ENCODE assay signal across 2 cellular contexts in the genomic region with DNA sequence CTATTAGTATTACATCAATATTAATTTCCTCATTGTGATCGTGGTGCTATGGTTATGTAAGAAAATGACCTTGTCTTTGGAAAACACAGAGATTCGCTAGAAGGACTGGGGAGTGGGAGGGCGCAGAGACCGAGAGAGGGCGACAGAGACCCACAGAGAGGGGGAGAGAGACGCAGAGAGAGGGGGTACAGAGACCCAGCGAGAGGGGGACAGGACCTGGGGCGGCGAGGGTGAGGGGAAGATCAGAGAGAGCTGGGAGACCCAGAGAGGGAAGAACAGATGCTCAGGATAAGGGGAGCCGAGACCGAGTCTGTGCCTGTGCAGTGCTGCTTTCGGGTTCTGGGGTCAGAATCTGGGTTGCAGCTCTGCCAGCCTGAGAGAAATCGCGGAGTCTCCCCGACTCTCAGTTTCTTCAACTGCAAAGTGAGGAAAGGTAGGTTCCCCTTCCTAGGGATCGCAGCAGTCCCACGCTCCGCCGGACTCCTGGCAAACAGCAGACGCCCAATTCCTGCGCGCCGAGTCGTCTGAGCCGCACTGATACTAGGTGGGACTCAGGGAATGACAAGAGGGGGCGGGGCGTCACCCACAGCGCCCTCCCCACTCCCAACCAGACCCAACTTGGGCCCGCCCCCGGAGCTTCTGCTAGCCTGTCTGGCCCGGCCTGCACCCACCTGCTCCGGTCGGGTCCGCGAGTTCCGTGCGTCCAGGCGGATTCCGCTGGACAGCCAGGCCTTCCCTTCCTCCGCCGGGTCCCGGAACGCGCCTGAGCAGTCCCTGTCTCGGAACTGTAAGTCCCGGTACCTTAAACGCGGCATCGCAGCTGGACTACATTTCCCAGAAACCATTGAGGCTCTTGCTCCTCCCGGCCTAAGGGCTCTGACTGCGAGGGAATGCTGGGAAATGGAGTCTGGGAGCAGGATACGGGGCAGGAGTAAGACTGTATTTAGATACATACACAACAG.
TF ChIP-seq lines count a peak whose summit lies in the region.

No MANE protein-coding gene starts in this region.

TF ChIP-seq in HEK293, 187 proteins besides CTCF, POLR2A, EP300 and RAD21 (continued from another document and continues in another):
- TF ChIP-seq, protein P1, sequence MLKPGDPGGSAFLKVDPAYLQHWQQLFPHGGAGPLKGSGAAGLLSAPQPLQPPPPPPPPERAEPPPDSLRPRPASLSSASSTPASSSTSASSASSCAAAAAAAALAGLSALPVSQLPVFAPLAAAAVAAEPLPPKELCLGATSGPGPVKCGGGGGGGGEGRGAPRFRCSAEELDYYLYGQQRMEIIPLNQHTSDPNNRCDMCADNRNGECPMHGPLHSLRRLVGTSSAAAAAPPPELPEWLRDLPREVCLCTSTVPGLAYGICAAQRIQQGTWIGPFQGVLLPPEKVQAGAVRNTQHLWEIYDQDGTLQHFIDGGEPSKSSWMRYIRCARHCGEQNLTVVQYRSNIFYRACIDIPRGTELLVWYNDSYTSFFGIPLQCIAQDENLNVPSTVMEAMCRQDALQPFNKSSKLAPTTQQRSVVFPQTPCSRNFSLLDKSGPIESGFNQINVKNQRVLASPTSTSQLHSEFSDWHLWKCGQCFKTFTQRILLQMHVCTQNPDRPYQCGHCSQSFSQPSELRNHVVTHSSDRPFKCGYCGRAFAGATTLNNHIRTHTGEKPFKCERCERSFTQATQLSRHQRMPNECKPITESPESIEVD (tag by site-specific recombination; IDR thresholded peaks at IDR 0.05), result no peak
- no peak for TF ChIP-seq ZNF707 (tag by site-specific recombination; IDR thresholded peaks at IDR 0.05)
- TF ChIP-seq ZFHX2 (tag by site-specific recombination; conservative IDR thresholded peaks at IDR 0.05), result peak; percentile 58; the same call in 1 of the 2 replicates
- TF ChIP-seq ZBTB20 (tag by site-specific recombination; IDR thresholded peaks at IDR 0.05), result peak; percentile 72
- TF ChIP-seq BCL11A (tag by site-specific recombination; IDR thresholded peaks at IDR 0.05; ENCODE audit: low read depth), result no peak
- TF ChIP-seq ZNF169 (tag by site-specific recombination; IDR thresholded peaks at IDR 0.05), result no peak
- TF ChIP-seq ZBTB48 (tag by site-specific recombination; IDR thresholded peaks at IDR 0.05), result peak; percentile 64; the same call in 1 of the 2 replicates
- TF ChIP-seq ZNF292 (tag by site-specific recombination; IDR thresholded peaks at IDR 0.05; ENCODE audit: borderline replicate concordance, low read depth), result no peak
- TF ChIP-seq ZSCAN16 (tag by site-specific recombination; IDR thresholded peaks at IDR 0.05), result no peak
- TF ChIP-seq, protein P2, sequence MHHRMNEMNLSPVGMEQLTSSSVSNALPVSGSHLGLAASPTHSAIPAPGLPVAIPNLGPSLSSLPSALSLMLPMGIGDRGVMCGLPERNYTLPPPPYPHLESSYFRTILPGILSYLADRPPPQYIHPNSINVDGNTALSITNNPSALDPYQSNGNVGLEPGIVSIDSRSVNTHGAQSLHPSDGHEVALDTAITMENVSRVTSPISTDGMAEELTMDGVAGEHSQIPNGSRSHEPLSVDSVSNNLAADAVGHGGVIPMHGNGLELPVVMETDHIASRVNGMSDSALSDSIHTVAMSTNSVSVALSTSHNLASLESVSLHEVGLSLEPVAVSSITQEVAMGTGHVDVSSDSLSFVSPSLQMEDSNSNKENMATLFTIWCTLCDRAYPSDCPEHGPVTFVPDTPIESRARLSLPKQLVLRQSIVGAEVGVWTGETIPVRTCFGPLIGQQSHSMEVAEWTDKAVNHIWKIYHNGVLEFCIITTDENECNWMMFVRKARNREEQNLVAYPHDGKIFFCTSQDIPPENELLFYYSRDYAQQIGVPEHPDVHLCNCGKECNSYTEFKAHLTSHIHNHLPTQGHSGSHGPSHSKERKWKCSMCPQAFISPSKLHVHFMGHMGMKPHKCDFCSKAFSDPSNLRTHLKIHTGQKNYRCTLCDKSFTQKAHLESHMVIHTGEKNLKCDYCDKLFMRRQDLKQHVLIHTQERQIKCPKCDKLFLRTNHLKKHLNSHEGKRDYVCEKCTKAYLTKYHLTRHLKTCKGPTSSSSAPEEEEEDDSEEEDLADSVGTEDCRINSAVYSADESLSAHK (tag by site-specific recombination; IDR thresholded peaks at IDR 0.05), result no peak
- TF ChIP-seq, protein P3, sequence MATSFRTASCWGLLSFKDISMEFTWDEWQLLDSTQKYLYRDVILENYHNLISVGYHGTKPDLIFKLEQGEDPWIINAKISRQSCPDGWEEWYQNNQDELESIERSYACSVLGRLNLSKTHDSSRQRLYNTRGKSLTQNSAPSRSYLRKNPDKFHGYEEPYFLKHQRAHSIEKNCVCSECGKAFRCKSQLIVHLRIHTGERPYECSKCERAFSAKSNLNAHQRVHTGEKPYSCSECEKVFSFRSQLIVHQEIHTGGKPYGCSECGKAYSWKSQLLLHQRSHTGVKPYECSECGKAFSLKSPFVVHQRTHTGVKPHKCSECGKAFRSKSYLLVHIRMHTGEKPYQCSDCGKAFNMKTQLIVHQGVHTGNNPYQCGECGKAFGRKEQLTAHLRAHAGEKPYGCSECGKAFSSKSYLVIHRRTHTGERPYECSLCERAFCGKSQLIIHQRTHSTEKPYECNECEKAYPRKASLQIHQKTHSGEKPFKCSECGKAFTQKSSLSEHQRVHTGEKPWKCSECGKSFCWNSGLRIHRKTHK (tag by site-specific recombination; IDR thresholded peaks at IDR 0.05), result no peak
- TF ChIP-seq ZFP41 (tag by site-specific recombination; IDR thresholded peaks at IDR 0.05; ENCODE audit: borderline replicate concordance), result no peak
- TF ChIP-seq, protein P4, sequence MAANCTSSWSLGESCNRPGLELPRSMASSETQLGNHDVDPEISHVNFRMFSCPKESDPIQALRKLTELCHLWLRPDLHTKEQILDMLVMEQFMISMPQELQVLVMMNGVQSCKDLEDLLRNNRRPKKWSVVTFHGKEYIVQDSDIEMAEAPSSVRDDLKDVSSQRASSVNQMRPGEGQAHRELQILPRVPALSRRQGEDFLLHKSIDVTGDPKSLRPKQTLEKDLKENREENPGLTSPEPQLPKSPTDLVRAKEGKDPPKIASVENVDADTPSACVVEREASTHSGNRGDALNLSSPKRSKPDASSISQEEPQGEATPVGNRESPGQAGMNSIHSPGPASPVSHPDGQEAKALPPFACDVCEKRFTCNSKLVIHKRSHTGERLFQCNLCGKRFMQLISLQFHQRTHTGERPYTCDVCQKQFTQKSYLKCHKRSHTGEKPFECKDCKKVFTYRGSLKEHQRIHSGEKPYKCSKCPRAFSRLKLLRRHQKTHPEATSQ (tag by site-specific recombination; IDR thresholded peaks at IDR 0.05), result no peak
- no peak for TF ChIP-seq ZNF121 (tag by site-specific recombination; IDR thresholded peaks at IDR 0.05)
- no peak for TF ChIP-seq HOXA7 (CRISPR knock-in tag; IDR thresholded peaks at IDR 0.05; ENCODE audit: borderline replicate concordance)
- peak; percentile 53; the same call in 1 of the 2 replicates for TF ChIP-seq KLF8 (tag by site-specific recombination; IDR thresholded peaks at IDR 0.05)
- no peak for TF ChIP-seq ZNF202 (tag by site-specific recombination; IDR thresholded peaks at IDR 0.05; ENCODE audit: borderline replicate concordance)
- TF ChIP-seq MYNN (tag by site-specific recombination; IDR thresholded peaks at IDR 0.05; ENCODE audit: borderline replicate concordance), result no peak
- TF ChIP-seq ZNF544 (tag by site-specific recombination; IDR thresholded peaks at IDR 0.05), result no peak
- TF ChIP-seq IKZF3 (tag by site-specific recombination; IDR thresholded peaks at IDR 0.05), result peak; percentile 21; the same call in 1 of the 2 replicates
- peak; percentile 59; the same call in 1 of the 2 replicates for TF ChIP-seq MZF1 (tag by site-specific recombination; IDR thresholded peaks at IDR 0.05; ENCODE audit: borderline replicate concordance)
- no peak for TF ChIP-seq ZFP69B (tag by site-specific recombination; IDR thresholded peaks at IDR 0.05)
- peak; percentile 65 for TF ChIP-seq ZNF366 (tag by site-specific recombination; conservative IDR thresholded peaks at IDR 0.05)

TF ChIP-seq in HepG2, 621 proteins besides CTCF, POLR2A, EP300 and RAD21 (continued from another document and continues in another):
- TF ChIP-seq, protein P5, sequence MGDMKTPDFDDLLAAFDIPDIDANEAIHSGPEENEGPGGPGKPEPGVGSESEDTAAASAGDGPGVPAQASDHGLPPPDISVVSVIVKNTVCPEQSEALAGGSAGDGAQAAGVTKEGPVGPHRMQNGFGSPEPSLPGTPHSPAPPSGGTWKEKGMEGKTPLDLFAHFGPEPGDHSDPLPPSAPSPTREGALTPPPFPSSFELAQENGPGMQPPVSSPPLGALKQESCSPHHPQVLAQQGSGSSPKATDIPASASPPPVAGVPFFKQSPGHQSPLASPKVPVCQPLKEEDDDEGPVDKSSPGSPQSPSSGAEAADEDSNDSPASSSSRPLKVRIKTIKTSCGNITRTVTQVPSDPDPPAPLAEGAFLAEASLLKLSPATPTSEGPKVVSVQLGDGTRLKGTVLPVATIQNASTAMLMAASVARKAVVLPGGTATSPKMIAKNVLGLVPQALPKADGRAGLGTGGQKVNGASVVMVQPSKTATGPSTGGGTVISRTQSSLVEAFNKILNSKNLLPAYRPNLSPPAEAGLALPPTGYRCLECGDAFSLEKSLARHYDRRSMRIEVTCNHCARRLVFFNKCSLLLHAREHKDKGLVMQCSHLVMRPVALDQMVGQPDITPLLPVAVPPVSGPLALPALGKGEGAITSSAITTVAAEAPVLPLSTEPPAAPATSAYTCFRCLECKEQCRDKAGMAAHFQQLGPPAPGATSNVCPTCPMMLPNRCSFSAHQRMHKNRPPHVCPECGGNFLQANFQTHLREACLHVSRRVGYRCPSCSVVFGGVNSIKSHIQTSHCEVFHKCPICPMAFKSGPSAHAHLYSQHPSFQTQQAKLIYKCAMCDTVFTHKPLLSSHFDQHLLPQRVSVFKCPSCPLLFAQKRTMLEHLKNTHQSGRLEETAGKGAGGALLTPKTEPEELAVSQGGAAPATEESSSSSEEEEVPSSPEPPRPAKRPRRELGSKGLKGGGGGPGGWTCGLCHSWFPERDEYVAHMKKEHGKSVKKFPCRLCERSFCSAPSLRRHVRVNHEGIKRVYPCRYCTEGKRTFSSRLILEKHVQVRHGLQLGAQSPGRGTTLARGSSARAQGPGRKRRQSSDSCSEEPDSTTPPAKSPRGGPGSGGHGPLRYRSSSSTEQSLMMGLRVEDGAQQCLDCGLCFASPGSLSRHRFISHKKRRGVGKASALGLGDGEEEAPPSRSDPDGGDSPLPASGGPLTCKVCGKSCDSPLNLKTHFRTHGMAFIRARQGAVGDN (CRISPR knock-in tag; IDR thresholded peaks at IDR 0.05), result peak; percentile 70; the same call in 1 of the 2 replicates
- peak; percentile 75; the same call in 1 of the 2 replicates for TF ChIP-seq ZNF343 (CRISPR knock-in tag; IDR thresholded peaks at IDR 0.05)
- peak; percentile 96; the same call in 1 of the 2 replicates for TF ChIP-seq PAWR (CRISPR knock-in tag; IDR thresholded peaks at IDR 0.05; ENCODE audit: borderline replicate concordance)
- TF ChIP-seq ZSCAN25 (CRISPR knock-in tag; IDR thresholded peaks at IDR 0.05), result no peak
- TF ChIP-seq SNAPC2 (CRISPR knock-in tag; IDR thresholded peaks at IDR 0.05), result 0 out of 2 replicates have a peak, but pooled peaks have one; percentile 30
- TF ChIP-seq, protein P6, sequence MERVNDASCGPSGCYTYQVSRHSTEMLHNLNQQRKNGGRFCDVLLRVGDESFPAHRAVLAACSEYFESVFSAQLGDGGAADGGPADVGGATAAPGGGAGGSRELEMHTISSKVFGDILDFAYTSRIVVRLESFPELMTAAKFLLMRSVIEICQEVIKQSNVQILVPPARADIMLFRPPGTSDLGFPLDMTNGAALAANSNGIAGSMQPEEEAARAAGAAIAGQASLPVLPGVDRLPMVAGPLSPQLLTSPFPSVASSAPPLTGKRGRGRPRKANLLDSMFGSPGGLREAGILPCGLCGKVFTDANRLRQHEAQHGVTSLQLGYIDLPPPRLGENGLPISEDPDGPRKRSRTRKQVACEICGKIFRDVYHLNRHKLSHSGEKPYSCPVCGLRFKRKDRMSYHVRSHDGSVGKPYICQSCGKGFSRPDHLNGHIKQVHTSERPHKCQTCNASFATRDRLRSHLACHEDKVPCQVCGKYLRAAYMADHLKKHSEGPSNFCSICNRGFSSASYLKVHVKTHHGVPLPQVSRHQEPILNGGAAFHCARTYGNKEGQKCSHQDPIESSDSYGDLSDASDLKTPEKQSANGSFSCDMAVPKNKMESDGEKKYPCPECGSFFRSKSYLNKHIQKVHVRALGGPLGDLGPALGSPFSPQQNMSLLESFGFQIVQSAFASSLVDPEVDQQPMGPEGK (CRISPR knock-in tag; IDR thresholded peaks at IDR 0.05), result peak; percentile 70
- TF ChIP-seq RAD51 (IDR thresholded peaks at IDR 0.05; ENCODE audit: borderline replicate concordance), result no peak
- TF ChIP-seq, protein P7, sequence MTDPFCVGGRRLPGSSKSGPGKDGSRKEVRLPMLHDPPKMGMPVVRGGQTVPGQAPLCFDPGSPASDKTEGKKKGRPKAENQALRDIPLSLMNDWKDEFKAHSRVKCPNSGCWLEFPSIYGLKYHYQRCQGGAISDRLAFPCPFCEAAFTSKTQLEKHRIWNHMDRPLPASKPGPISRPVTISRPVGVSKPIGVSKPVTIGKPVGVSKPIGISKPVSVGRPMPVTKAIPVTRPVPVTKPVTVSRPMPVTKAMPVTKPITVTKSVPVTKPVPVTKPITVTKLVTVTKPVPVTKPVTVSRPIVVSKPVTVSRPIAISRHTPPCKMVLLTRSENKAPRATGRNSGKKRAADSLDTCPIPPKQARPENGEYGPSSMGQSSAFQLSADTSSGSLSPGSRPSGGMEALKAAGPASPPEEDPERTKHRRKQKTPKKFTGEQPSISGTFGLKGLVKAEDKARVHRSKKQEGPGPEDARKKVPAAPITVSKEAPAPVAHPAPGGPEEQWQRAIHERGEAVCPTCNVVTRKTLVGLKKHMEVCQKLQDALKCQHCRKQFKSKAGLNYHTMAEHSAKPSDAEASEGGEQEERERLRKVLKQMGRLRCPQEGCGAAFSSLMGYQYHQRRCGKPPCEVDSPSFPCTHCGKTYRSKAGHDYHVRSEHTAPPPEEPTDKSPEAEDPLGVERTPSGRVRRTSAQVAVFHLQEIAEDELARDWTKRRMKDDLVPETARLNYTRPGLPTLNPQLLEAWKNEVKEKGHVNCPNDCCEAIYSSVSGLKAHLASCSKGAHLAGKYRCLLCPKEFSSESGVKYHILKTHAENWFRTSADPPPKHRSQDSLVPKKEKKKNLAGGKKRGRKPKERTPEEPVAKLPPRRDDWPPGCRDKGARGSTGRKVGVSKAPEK (CRISPR knock-in tag; IDR thresholded peaks at IDR 0.05; ENCODE audit: borderline replicate concordance), result 0 out of 2 replicates have a peak, but pooled peaks have one; percentile 72
